21 cellular contexts compared by ENCODE assay signal in the genomic region with DNA sequence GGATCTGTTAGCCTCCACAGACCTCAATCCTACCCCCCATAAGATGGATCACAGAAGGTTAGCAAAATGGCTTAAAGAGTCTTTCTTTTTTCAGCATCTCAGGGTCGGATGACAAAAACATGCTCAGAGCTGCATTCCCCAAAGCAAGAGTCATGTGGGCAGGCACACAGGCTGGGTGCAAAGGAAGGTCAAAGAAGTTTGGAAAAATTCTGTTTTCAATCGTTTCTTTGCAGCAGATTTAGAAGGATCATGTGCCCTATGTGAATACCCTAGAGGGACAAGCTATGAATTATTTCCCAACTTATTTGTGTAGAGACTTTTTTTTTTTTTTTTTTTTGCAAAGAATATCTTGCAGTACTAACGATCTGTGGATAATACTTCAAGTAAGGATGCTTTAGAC.
A peak's percentile ranks its signal among the peaks of the same experiment; 100 is the strongest.
DNase-seq lines count a peak whose midpoint lies in the region; ATAC-seq and TF ChIP-seq lines count a peak whose summit lies in the region.
"Had no signal": no experiment of that assay in that cellular context is flagged by ENCODE, and none has a peak within 500 bp of the region (broad histone marks: within the 10 kb centered on the region; RNA-seq: fewer than 3 reads in every experiment).

No MANE protein-coding gene starts in this region.

- no peaks in the 10 kb centered on the region for H4K20me1 ChIP-seq in neural progenitor cell (ENCODE audit: low read depth)

- no peaks in the 10 kb centered on the region for H3K27me3 Mint-ChIP-seq in activated naive CD4-positive, alpha-beta T cell treated with anti-CD3 and anti-CD28 coated beads, Interleukin-2, amount 50 U/mL, for 24 hours
- no peaks in the 10 kb centered on the region for H3K27me3 Mint-ChIP-seq in activated naive CD4-positive, alpha-beta T cell treated with anti-CD3 and anti-CD28 coated beads for 36 hours (ENCODE audit: low read depth)
- peaks cover 7% of the 10 kb centered on the region for H3K27me3 Mint-ChIP-seq in neural progenitor cell (ENCODE audit: insufficient read depth, low read depth)
- H3K27me3 Mint-ChIP-seq: B cell had no signal

- H3K36me3 Mint-ChIP-seq in activated naive CD4-positive, alpha-beta T cell treated with anti-CD3 and anti-CD28 coated beads, Interleukin-2, amount 50 U/mL, for 24 hours, result no peaks in the 10 kb centered on the region
- peaks cover 2% of the 10 kb centered on the region for H3K36me3 Mint-ChIP-seq in activated naive CD4-positive, alpha-beta T cell treated with anti-CD3 and anti-CD28 coated beads for 36 hours (ENCODE audit: low read depth)
- no peaks in the 10 kb centered on the region for H3K36me3 Mint-ChIP-seq in neural progenitor cell

- H3K27ac Mint-ChIP-seq in activated naive CD4-positive, alpha-beta T cell treated with anti-CD3 and anti-CD28 coated beads, Interleukin-2, amount 50 U/mL, for 24 hours, result peak overlapping the region; percentile 59
- H3K27ac Mint-ChIP-seq in activated naive CD4-positive, alpha-beta T cell treated with anti-CD3 and anti-CD28 coated beads for 36 hours, result no peak overlapping the region
- H3K27ac Mint-ChIP-seq in neural progenitor cell, result peak overlapping the region; percentile 80
- H3K27ac Mint-ChIP-seq: B cell had no signal

- H3K27ac ChIP-seq in neural progenitor cell, result no peak overlapping the region
- H3K27ac ChIP-seq: 22Rv1, C4-2B, RWPE1 had no signal

- H3F3A ChIP-seq in neural progenitor cell (ENCODE audit: low read depth), result no peaks in the 10 kb centered on the region

- H3K4me2 ChIP-seq in neural progenitor cell, result no peak overlapping the region

- H2AFZ ChIP-seq in neural progenitor cell (replicated peaks), result no peak overlapping the region

- ATAC-seq in HG03135 (IDR thresholded peaks at IDR 0.05; ENCODE audit: unreplicated experiment), result no peak

- no peaks in the 10 kb centered on the region for H3K9me3 Mint-ChIP-seq in activated naive CD4-positive, alpha-beta T cell treated with anti-CD3 and anti-CD28 coated beads, Interleukin-2, amount 50 U/mL, for 24 hours
- H3K9me3 Mint-ChIP-seq in activated naive CD4-positive, alpha-beta T cell treated with anti-CD3 and anti-CD28 coated beads for 36 hours, result peaks cover 3% of the 10 kb centered on the region
- peaks cover 4% of the 10 kb centered on the region for H3K9me3 Mint-ChIP-seq in neural progenitor cell

- intact Hi-C loops in activated naive CD4-positive, alpha-beta T cell treated with anti-CD3 and anti-CD28 coated beads for 36 hours (cut with micrococcal nuclease), result no loop called here

- H3K4me1 Mint-ChIP-seq in activated naive CD4-positive, alpha-beta T cell treated with anti-CD3 and anti-CD28 coated beads, Interleukin-2, amount 50 U/mL, for 24 hours, result peaks cover 45% of the 10 kb centered on the region
- peaks cover 42% of the 10 kb centered on the region for H3K4me1 Mint-ChIP-seq in activated naive CD4-positive, alpha-beta T cell treated with anti-CD3 and anti-CD28 coated beads for 36 hours (ENCODE audit: low read depth)
- peaks cover 15% of the 10 kb centered on the region for H3K4me1 Mint-ChIP-seq in neural progenitor cell
- H3K4me1 Mint-ChIP-seq: B cell had no signal

- H3K9ac ChIP-seq in neural progenitor cell, result no peak overlapping the region

- peaks cover 23% of the 10 kb centered on the region for H3K4me1 ChIP-seq in neural progenitor cell

- TF ChIP-seq CTCF in neural progenitor cell (IDR thresholded peaks at IDR 0.05), result no peak

- no peaks in the 10 kb centered on the region for H3K9me3 ChIP-seq in neural progenitor cell (ENCODE audit: low read depth)

- no peak overlapping the region for H3K4me3 ChIP-seq in neural progenitor cell

- no peaks in the 10 kb centered on the region for H3K36me3 ChIP-seq in neural progenitor cell

- H3K27me3 ChIP-seq in neural progenitor cell, result no peaks in the 10 kb centered on the region

- H3K79me2 ChIP-seq in neural progenitor cell (ENCODE audit: low read depth), result no peaks in the 10 kb centered on the region

- no peak overlapping the region for H3K4me3 Mint-ChIP-seq in activated naive CD4-positive, alpha-beta T cell treated with anti-CD3 and anti-CD28 coated beads, Interleukin-2, amount 50 U/mL, for 24 hours
- H3K4me3 Mint-ChIP-seq in activated naive CD4-positive, alpha-beta T cell treated with anti-CD3 and anti-CD28 coated beads for 36 hours, result no peak overlapping the region
- H3K4me3 Mint-ChIP-seq in neural progenitor cell, result no peak overlapping the region
- H3K4me3 Mint-ChIP-seq: B cell had no signal

- CTCF ChIA-PET in activated naive CD4-positive, alpha-beta T cell treated with anti-CD3 and anti-CD28 coated beads for 36 hours (lab: Charles Lee), result no interaction called here

- no peak for DNase-seq in activated naive CD4-positive, alpha-beta T cell treated with anti-CD3 and anti-CD28 coated beads for 36 hours
- peak; percentile 11 for DNase-seq in fibroblast of peridontal ligament (ENCODE audit: extremely low read depth)
- DNase-seq in neural progenitor cell (ENCODE audit: low spot score), result no peak
- no peak for DNase-seq in KG1 (lab: John Stamatoyannopoulos, UW)
- DNase-seq in stimulated activated CD4-positive, alpha-beta T cell treated with anti-CD3 and anti-CD28 coated beads, Interleukin-4, amount 100 ng/mL, for 24 hours, result no peak
- DNase-seq: Calu3, DMS79 treated with DMSO at 0.1 percent for 48 hours, H7, KBM-7, NCI-H1048, NCI-H1417, NCI-H2081, NCI-H2227 treated with DMSO at 0.1 percent for 48 hours, NCI-H526 treated with DMSO at 0.1 percent for 48 hours, SHP77 had no signal
